In the genomic region with DNA sequence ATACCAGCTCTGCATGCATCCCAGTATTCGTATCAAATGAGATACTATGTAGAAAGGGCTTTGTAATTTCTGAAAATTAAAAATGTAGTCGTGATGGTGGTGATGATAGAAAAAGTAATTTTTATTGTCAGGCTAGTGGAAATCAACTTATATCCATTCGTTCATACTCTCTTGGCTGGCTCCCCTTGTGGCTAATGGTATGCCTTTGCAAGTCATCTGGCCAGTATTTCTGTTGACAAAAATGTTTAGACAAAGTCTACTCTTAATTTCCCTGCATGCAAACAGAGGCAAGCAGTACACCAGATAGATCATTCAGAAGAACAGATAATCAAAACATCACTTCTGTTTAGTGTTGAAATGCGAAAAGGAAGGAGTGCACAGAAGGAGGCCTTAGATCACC, we compare ENCODE assay signal across 21 cellular contexts. TPM values are rescaled to one million over a fixed set of nuclear protein-coding genes. Genes with fewer than 3 reads are reported as not detected.
DNase-seq lines count a peak whose midpoint lies in the region; ATAC-seq and TF ChIP-seq lines count a peak whose summit lies in the region.
"Had no signal": no experiment of that assay in that cellular context is flagged by ENCODE, and none has a peak within 500 bp of the region (broad histone marks: within the 10 kb centered on the region; RNA-seq: fewer than 3 reads in every experiment).

No MANE protein-coding gene starts in this region.

- H3K4me3 ChIP-seq in AG04450 (ENCODE audit: low read depth, low read length) (no peak overlapping the region), HCT116 (replicated peaks in 1 of 2; ENCODE audit: low read depth in 1 of 2, low read length in 2 of 2) (no peak overlapping the region), choroid plexus epithelial cell (ENCODE audit: low read depth, low read length) (no peak overlapping the region)
- H3K4me3 ChIP-seq: BLaER1 treated with 17β-estradiol and CSF1 and Interleukin-3, amounts not matched to agents 10 nM and 100 nM; SJSA1 had no signal

- H3K27me3 ChIP-seq in AG04450 (ENCODE audit: control insufficient read depth, insufficient read depth, low read length) (peaks cover 4% of the 10 kb centered on the region), HCT116 (ENCODE audit: insufficient read depth, low read length) (peaks cover 30% of the 10 kb centered on the region; the same call in 1 of the 2 replicates)
- H3K27me3 ChIP-seq: BLaER1 treated with 17β-estradiol and CSF1 and Interleukin-3, amounts not matched to agents 10 nM and 100 nM; SJSA1 had no signal

- H2AFZ ChIP-seq in HCT116 (ENCODE audit: low read depth, low read length, poor library complexity, severe bottlenecking) = no peak overlapping the region

- RAD21 ChIA-PET in HCT116 (lab: Charles Lee; ENCODE audit: low non-redundant PET in 1 of 2, low total read pairs in 2 of 2, uncharacterized antibody in 2 of 2, unreplicated experiment in 2 of 2) = no interaction called here

- TF ChIP-seq CTCF in AG04450 (IDR thresholded peaks at IDR 0.05; ENCODE audit: low read depth, low read length) (peak; percentile 43), HCT116 (IDR thresholded peaks at IDR 0.05 in 2 of 3, conservative IDR thresholded peaks at IDR 0.05 in 1 of 3; ENCODE audit: borderline replicate concordance in 1 of 3, insufficient read depth in 1 of 3, low read depth in 2 of 3, low read length in 2 of 3) (peak in 2 of 3 experiments; percentile 8 to 16; a peak in 2 of 6 replicates), choroid plexus epithelial cell (conservative IDR thresholded peaks at IDR 0.05; ENCODE audit: low read depth, low read length) (peak; percentile 31), neural crest cell (conservative IDR thresholded peaks at IDR 0.05) (peak; percentile 20), endothelial cell (IDR thresholded peaks at IDR 0.05; ENCODE audit: unreplicated experiment) (no peak)

- no peaks in the 10 kb centered on the region for H3K36me3 ChIP-seq in HCT116 (ENCODE audit: control insufficient read depth in 1 of 2, insufficient read depth in 2 of 2, low read length in 2 of 2)
- H3K36me3 ChIP-seq: BLaER1 treated with 17β-estradiol and CSF1 and Interleukin-3, amounts not matched to agents 10 nM and 100 nM; SJSA1 had no signal

- H3K36me3 Mint-ChIP-seq in neural crest cell (ENCODE audit: low read depth) (no peaks in the 10 kb centered on the region), endothelial cell (ENCODE audit: low read depth, unreplicated experiment) (no peaks in the 10 kb centered on the region)
- H3K36me3 Mint-ChIP-seq: CD8-positive, alpha-beta T cell had no signal

- no peak overlapping the region for H3K4me3 Mint-ChIP-seq in neural crest cell
- H3K4me3 Mint-ChIP-seq in endothelial cell (ENCODE audit: unreplicated experiment) = no peak overlapping the region
- H3K4me3 Mint-ChIP-seq: CD8-positive, alpha-beta T cell had no signal

- H3K9me2 ChIP-seq in HCT116 (ENCODE audit: insufficient read depth) = no peaks in the 10 kb centered on the region

- H3K9me3 Mint-ChIP-seq in neural crest cell = no peaks in the 10 kb centered on the region
- H3K9me3 Mint-ChIP-seq in endothelial cell (ENCODE audit: unreplicated experiment) = no peaks in the 10 kb centered on the region
- H3K9me3 Mint-ChIP-seq: CD8-positive, alpha-beta T cell had no signal

- BruUV-seq in HCT116 (replicated peaks; lab: Mats Ljungman, UMichigan) = no TSS peak

- POLR2A ChIA-PET in AG04450 (lab: Yijun Ruan, JAX) = no interaction called here
- POLR2A ChIA-PET in HCT116 (lab: Charles Lee) = no interaction called here

- H3K27ac Mint-ChIP-seq in neural crest cell (ENCODE audit: unreplicated experiment) (no peak overlapping the region), endothelial cell (ENCODE audit: unreplicated experiment) (no peak overlapping the region)
- H3K27ac Mint-ChIP-seq: CD8-positive, alpha-beta T cell had no signal

- no peak for TF ChIP-seq POLR2A in HCT116 (IDR thresholded peaks at IDR 0.05; ENCODE audit: borderline replicate concordance, extremely low read depth, insufficient read depth, insufficient read length)

- DNase-seq in AG04450 (ENCODE audit: low read depth, low spot score) = peak; percentile 4
- DNase-seq in HCT116 (ENCODE audit: low read depth, low spot score) = no peak
- DNase-seq in choroid plexus epithelial cell (ENCODE audit: low read depth) = no peak
- no peak for DNase-seq in neural crest cell (ENCODE audit: low read depth, low spot score)
- no peak for DNase-seq in endothelial cell (ENCODE audit: low spot score)
- DNase-seq in stimulated activated CD4-positive, alpha-beta T cell treated with anti-CD3 and anti-CD28 coated beads, Interleukin-2, amount 100 ng/mL, for 48 hours = no peak
- DNase-seq: CD8-positive, alpha-beta T cell; HCEC 1CT; MV-4-11; NCI-H1417; NCI-H187; NCI-H226; NCI-H524; SW 1271 had no signal

- H3K4me2 ChIP-seq in HCT116 (ENCODE audit: low read length) = no peak overlapping the region
- H3K4me2 ChIP-seq: BLaER1 treated with 17β-estradiol and CSF1 and Interleukin-3, amounts not matched to agents 10 nM and 100 nM; KMS-11 had no signal

- H3K4me1 ChIP-seq in HCT116 (ENCODE audit: control insufficient read depth in 1 of 2, insufficient read depth in 2 of 2, low read length in 2 of 2) = peaks cover 0 to 4% of the 10 kb centered on the region in 2 experiments; a peak in 1 of 4 replicates
- H3K4me1 ChIP-seq: BLaER1 treated with 17β-estradiol and CSF1 and Interleukin-3, amounts not matched to agents 10 nM and 100 nM had no signal

- H3K27me3 Mint-ChIP-seq in neural crest cell (ENCODE audit: low read depth) (no peaks in the 10 kb centered on the region), endothelial cell (ENCODE audit: unreplicated experiment) (no peaks in the 10 kb centered on the region)

- intact Hi-C loops in HCT116 (cut with micrococcal nuclease) = no loop called here

- H4K20me1 ChIP-seq in HCT116 (ENCODE audit: insufficient read depth) = no peaks in the 10 kb centered on the region
- H4K20me1 ChIP-seq: BLaER1 treated with 17β-estradiol and CSF1 and Interleukin-3, amounts not matched to agents 10 nM and 100 nM had no signal

- no peak overlapping the region for H3K9ac ChIP-seq in HCT116 (ENCODE audit: low read length)
- H3K9ac ChIP-seq: BLaER1 treated with 17β-estradiol and CSF1 and Interleukin-3, amounts not matched to agents 10 nM and 100 nM; KMS-11 had no signal

- H3K9me3 ChIP-seq in AG04450 (ENCODE audit: control insufficient read depth, insufficient read depth, low read length) (no peaks in the 10 kb centered on the region), HCT116 (ENCODE audit: control insufficient read depth in 1 of 2, insufficient read depth in 1 of 2, low read depth in 1 of 2, low read length in 2 of 2) (no peaks in the 10 kb centered on the region)
- H3K9me3 ChIP-seq: BLaER1 treated with 17β-estradiol and CSF1 and Interleukin-3, amounts not matched to agents 10 nM and 100 nM; SJSA1 had no signal

- H3K27ac ChIP-seq in AG04450 (ENCODE audit: low read depth, low read length) (no peak overlapping the region), HCT116 (ENCODE audit: low read depth, low read length) (no peak overlapping the region)
- H3K27ac ChIP-seq: BLaER1 treated with 17β-estradiol and CSF1 and Interleukin-3, amounts not matched to agents 10 nM and 100 nM; KMS-11; SJSA1 had no signal

- H3K79me2 ChIP-seq in HCT116 (ENCODE audit: insufficient read depth, low read length) = no peaks in the 10 kb centered on the region

- CTCF ChIA-PET in AG04450 (lab: Charles Lee) = interaction anchor here (1.7 kb wide), 1 partner anchor 13 kb away, joined by 5 read pairs; no protein-coding TSS in a partner anchor
- CTCF ChIA-PET in HCT116 (lab: Charles Lee) = no interaction called here

- H3K4me1 Mint-ChIP-seq in neural crest cell = peaks cover 30% of the 10 kb centered on the region
- no peaks in the 10 kb centered on the region for H3K4me1 Mint-ChIP-seq in endothelial cell (ENCODE audit: unreplicated experiment)

- no peak for TF ChIP-seq RAD21 in HCT116 (IDR thresholded peaks at IDR 0.05; ENCODE audit: low read depth)

- ATAC-seq in HCT116 = no peak
- ATAC-seq in GM19395 (IDR thresholded peaks at IDR 0.05; ENCODE audit: unreplicated experiment) = no peak
- ATAC-seq in HG02885 (IDR thresholded peaks at IDR 0.05; ENCODE audit: poor library complexity, unreplicated experiment) = no peak
- ATAC-seq: CD8-positive, alpha-beta T cell; HepG2; Panc1 had no signal

TF ChIP-seq in HCT116, 20 proteins besides CTCF, POLR2A, EP300 and RAD21 (continues in another document):
- no peak for TF ChIP-seq SRF (IDR thresholded peaks at IDR 0.05; ENCODE audit: low read depth)
- no peak for TF ChIP-seq TCF7L2 (IDR thresholded peaks at IDR 0.05; ENCODE audit: borderline replicate concordance, extremely low read depth, insufficient read depth, insufficient read length)
- no peak for TF ChIP-seq CBX3 (IDR thresholded peaks at IDR 0.05; ENCODE audit: low read depth)
- TF ChIP-seq, protein P1, sequence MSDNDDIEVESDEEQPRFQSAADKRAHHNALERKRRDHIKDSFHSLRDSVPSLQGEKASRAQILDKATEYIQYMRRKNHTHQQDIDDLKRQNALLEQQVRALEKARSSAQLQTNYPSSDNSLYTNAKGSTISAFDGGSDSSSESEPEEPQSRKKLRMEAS (IDR thresholded peaks at IDR 0.05) = no peak
- TF ChIP-seq POLR2AphosphoS5 (IDR thresholded peaks at IDR 0.05; ENCODE audit: low read depth, low read length) = no peak
- TF ChIP-seq SIN3A (IDR thresholded peaks at IDR 0.05; ENCODE audit: low read depth) = no peak
- TF ChIP-seq, protein P2, sequence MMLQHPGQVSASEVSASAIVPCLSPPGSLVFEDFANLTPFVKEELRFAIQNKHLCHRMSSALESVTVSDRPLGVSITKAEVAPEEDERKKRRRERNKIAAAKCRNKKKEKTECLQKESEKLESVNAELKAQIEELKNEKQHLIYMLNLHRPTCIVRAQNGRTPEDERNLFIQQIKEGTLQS (IDR thresholded peaks at IDR 0.05) = no peak

RNA-seq across cellular contexts. Expression of a gene that starts 49.6 kb away (rescaled TPM):
- 35.9 and 52.8 TPM in 2 replicates for polyA plus RNA-seq in AG04450 (2011; rRNA removed)
- polyA minus RNA-seq in AG04450 (2011; rRNA and poly(A)+ RNA removed) = 4.6 and 8.8 TPM in 2 replicates
- total RNA-seq in HCT116 (2021; ENCODE audit: unreplicated experiment) (130 TPM), neural crest cell (132 and 137 TPM in 2 replicates), endothelial cell (ENCODE audit: unreplicated experiment) (71.5 TPM)
- 31.8 and 43.8 TPM in 2 replicates for polyA plus RNA-seq in HCT116 (2012)
